Comparison of ENCODE assay signal across 6 cellular contexts in genomic region chr7:102493220-102493935, GRCh38. TPM values are rescaled to one million over a fixed set of nuclear protein-coding genes. Genes with fewer than 3 reads are reported as not detected.
A peak's percentile ranks its signal among the peaks of the same experiment; 100 is the strongest.
DNase-seq lines count a peak whose midpoint lies in the region; ATAC-seq, FAIRE-seq and TF ChIP-seq lines count a peak whose summit lies in the region.
"Not testable (repeated sequence)": the region's sequence is repeated elsewhere in the genome, so short reads cannot be mapped to it uniquely, and the experiment has no call there.

No MANE protein-coding gene starts in this region.

- H3K4me3 Mint-ChIP-seq in CD4-positive, alpha-beta T cell = peak overlapping the region; percentile 73
- H3K4me3 Mint-ChIP-seq in WTC11 = not testable (repeated sequence)

- not testable (repeated sequence) for H3K4me3 ChIP-seq in pancreas

- H3K27ac Mint-ChIP-seq in CD4-positive, alpha-beta T cell; WTC11: not testable (repeated sequence)

- H3K4me1 Mint-ChIP-seq in CD4-positive, alpha-beta T cell (ENCODE audit: low read depth); WTC11: not testable (repeated sequence)

- H3K9me3 Mint-ChIP-seq in CD4-positive, alpha-beta T cell; WTC11: not testable (repeated sequence)

- DNase-seq in CD4-positive, alpha-beta T cell = peak in 1 of 10 experiments; percentile 66
- not testable (repeated sequence) for DNase-seq in WTC11 (ENCODE audit: low spot score)
- peak in 1 of 6 donors; percentile 78 for DNase-seq in pancreas

- POLR2A ChIA-PET in CD4-positive, alpha-beta T cell (lab: Charles Lee); WTC11 (lab: Charles Lee): not testable (repeated sequence)

- TF ChIP-seq CTCF in CD4-positive, alpha-beta T cell (IDR thresholded peaks at IDR 0.05); WTC11 (IDR thresholded peaks at IDR 0.05); pancreas (IDR thresholded peaks at IDR 0.05): not testable (repeated sequence)

- CTCF ChIA-PET in CD4-positive, alpha-beta T cell (lab: Charles Lee); WTC11 (lab: Charles Lee): not testable (repeated sequence)

- not testable (repeated sequence) for H3K36me3 ChIP-seq in pancreas

- intact Hi-C loops in CD4-positive, alpha-beta T cell (cut with DNase I, micrococcal nuclease); pancreas (cut with DNase I): not testable (repeated sequence)

- H3K27ac ChIP-seq in CD4-positive, alpha-beta T cell (ENCODE audit: low read depth, low read length); pancreas: not testable (repeated sequence)

- not testable (repeated sequence) for H3K9me3 ChIP-seq in CD4-positive, alpha-beta T cell (ENCODE audit: control insufficient read depth, low read length); pancreas

- not testable (repeated sequence) for FAIRE-seq in pancreas (lab: Jason Lieb, UNC)

- not testable (repeated sequence) for H3K27me3 Mint-ChIP-seq in CD4-positive, alpha-beta T cell; WTC11 (ENCODE audit: low read depth)

- not testable (repeated sequence) for H3K4me1 ChIP-seq in pancreas

- H3K36me3 Mint-ChIP-seq in CD4-positive, alpha-beta T cell (ENCODE audit: low read depth); WTC11: not testable (repeated sequence)

- no CpG with 5 or more reads among the region's 33 CpGs for WGBS in pancreas, 2 donors

- not testable (repeated sequence) for H3K27me3 ChIP-seq in CD4-positive, alpha-beta T cell (ENCODE audit: control insufficient read depth, insufficient read depth, low read length); pancreas

- peak; percentile 55 for ATAC-seq in CD4-positive, alpha-beta T cell (ENCODE audit: poor library complexity)
- ATAC-seq in GM21515 (IDR thresholded peaks at IDR 0.05; ENCODE audit: unreplicated experiment) (peak; percentile 34), HG03066 (IDR thresholded peaks at IDR 0.05; ENCODE audit: low read depth, unreplicated experiment) (peak; percentile 48), WTC11 (peak; percentile 49), esophagus mucosa (peak; percentile 59), pancreas (peak; percentile 82 to 90 (median 85))

RNA-seq across cellular contexts. Expression of gene POLR2J, which starts 14.7 kb away (rescaled TPM):
- 10 to 100 TPM; 35.8 to 39.7 TPM for total RNA-seq in CD4-positive, alpha-beta T cell
- total RNA-seq in WTC11 (2021) = 45.9 to 51.7 TPM (median 50.5 TPM) in 3 replicates
- 38.5 TPM for total RNA-seq in esophagus mucosa
- total RNA-seq in pancreas = 10 to 100 TPM; 16.5 to 20.6 (median 17.7) TPM
- 10 to 100 TPM; 56.3 to 59.8 TPM for polyA plus RNA-seq in pancreas

RNA-seq across cellular contexts. Expression of gene RASA4B, which starts 24.2 kb away (rescaled TPM):
- 10 to 100 TPM; 31.9 to 40.7 TPM for total RNA-seq in CD4-positive, alpha-beta T cell
- total RNA-seq in WTC11 (2021) (3.6 to 6.2 TPM (median 3.9 TPM) in 3 replicates), esophagus mucosa (2.8 TPM), pancreas (10 to 100 TPM in 2 of 6 donors, 1 to 10 TPM in 4; 7.8 to 12.9 (median 8.4) TPM)
- 10 to 100 TPM; 39.2 to 93.4 TPM for polyA plus RNA-seq in pancreas

RNA-seq across cellular contexts. Expression of gene LRWD1, which starts 28.6 kb away (rescaled TPM):
- total RNA-seq in CD4-positive, alpha-beta T cell = 10 to 100 TPM; 12.9 to 13.9 TPM
- total RNA-seq in WTC11 (2021) (37.4 to 41.7 TPM (median 39.6 TPM) in 3 replicates), esophagus mucosa (8.7 TPM), pancreas (1 to 10 TPM; 5.1 to 9.3 (median 7.6) TPM)
- 10 to 100 TPM; 12.3 to 18.4 TPM for polyA plus RNA-seq in pancreas

RNA-seq across cellular contexts. Expression of gene ALKBH4, which starts 28.7 kb away (rescaled TPM):
- total RNA-seq in CD4-positive, alpha-beta T cell = 1 to 10 TPM; 2.9 to 3.5 TPM
- total RNA-seq in WTC11 (2021) = 20.4 to 24.8 TPM (median 22.9 TPM) in 3 replicates
- total RNA-seq in esophagus mucosa = 5.7 TPM
- 1 to 10 TPM; 3.5 to 6.9 (median 5.3) TPM for total RNA-seq in pancreas
- polyA plus RNA-seq in pancreas = 1 to 10 TPM; 7.3 to 9.3 TPM

RNA-seq across cellular contexts. Expression of gene UPK3BL2, which starts 50.1 kb away (rescaled TPM):
- total RNA-seq in CD4-positive, alpha-beta T cell = 100 to 1,000 TPM; 115 to 122 TPM
- total RNA-seq in WTC11 (2021) (9.0 to 11.2 TPM (median 10.5 TPM) in 3 replicates), esophagus mucosa (88.8 TPM), pancreas (10 to 100 TPM in 1 of 6 donors, 1 to 10 TPM in 5; 6.0 to 10.9 (median 6.7) TPM)
- 10 to 100 TPM; 20.3 to 38.4 TPM for polyA plus RNA-seq in pancreas

Comparison
In these comparisons a context has a peak if more than half of its experiments do, and no peak if none do; other contexts are left out.
1. ATAC-seq: peak in every context shown above with its lines; median percentile 85 in pancreas; 59 in esophagus mucosa; 55 in CD4-positive, alpha-beta T cell; 49 in WTC11; 48 in HG03066; 34 in GM21515.